Comparison of ENCODE assay signal across 20 cellular contexts in the genomic region with DNA sequence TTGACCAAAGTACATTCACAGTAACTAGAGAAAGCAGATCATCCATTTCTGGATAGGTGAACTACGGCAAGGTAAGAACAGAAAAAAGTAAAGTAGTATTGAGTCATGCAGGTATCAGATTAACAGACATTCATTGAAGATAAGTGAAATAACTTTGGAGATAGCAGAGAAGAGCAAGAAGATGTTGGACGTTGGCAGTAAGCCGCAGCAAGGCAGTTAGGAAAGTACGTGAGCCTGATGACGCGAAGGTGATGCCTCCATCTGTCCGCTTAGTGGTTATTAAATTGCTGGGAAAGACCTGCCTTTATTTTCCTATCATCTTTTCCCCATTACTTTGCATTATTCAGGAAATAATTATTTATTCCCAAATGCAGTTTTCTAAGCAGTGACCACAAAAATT. TPM values are rescaled to one million over a fixed set of nuclear protein-coding genes. Genes with fewer than 3 reads are reported as not detected.
DNase-seq lines count a peak whose midpoint lies in the region; ATAC-seq, FAIRE-seq and TF ChIP-seq lines count a peak whose summit lies in the region.
"Had no signal": no experiment of that assay in that cellular context is flagged by ENCODE, and none has a peak within 500 bp of the region (broad histone marks: within the 10 kb centered on the region; RNA-seq: fewer than 3 reads in every experiment).

No MANE protein-coding gene starts in this region.

- no peaks in the 10 kb centered on the region for H3K27me3 Mint-ChIP-seq in activated CD4-positive, alpha-beta T cell treated with anti-CD3 and anti-CD28 coated beads, Interleukin-2, amount 10 ng/mL, durations not matched to agents 24 days and 14 days
- no peaks in the 10 kb centered on the region for H3K27me3 Mint-ChIP-seq in activated CD4-positive, alpha-beta T cell treated with anti-CD3 and anti-CD28 coated beads for 36 hours
- H3K27me3 Mint-ChIP-seq: B cell; CD4-positive, alpha-beta T cell had no signal

- H3K36me3 Mint-ChIP-seq in activated CD4-positive, alpha-beta T cell treated with anti-CD3 and anti-CD28 coated beads, Interleukin-2, amount 10 ng/mL, durations not matched to agents 24 days and 14 days (ENCODE audit: low read depth): no peaks in the 10 kb centered on the region
- H3K36me3 Mint-ChIP-seq in activated CD4-positive, alpha-beta T cell treated with anti-CD3 and anti-CD28 coated beads for 36 hours (ENCODE audit: low read depth): peaks cover 4% of the 10 kb centered on the region

- WGBS in A549 (ENCODE audit: missing lambda C conversion rate): 96% methylated on average over 7 of the region's 7 CpGs

- H3K36me3 ChIP-seq in osteoblast (ENCODE audit: insufficient read depth, low read length): no peaks in the 10 kb centered on the region

- H3K4me3 ChIP-seq in A549: no peak overlapping the region
- H3K4me3 ChIP-seq in osteoblast (ENCODE audit: insufficient read depth, low read length): no peak overlapping the region
- H3K4me3 ChIP-seq: BLaER1 treated with 17β-estradiol and CSF1 and Interleukin-3, amounts not matched to agents 10 nM and 100 nM; GM12878 had no signal

- peak; percentile 23 for FAIRE-seq in A549 (lab: Jason Lieb, UNC)
- peak; percentile 84 for FAIRE-seq in D721Med (lab: Jason Lieb, UNC)
- FAIRE-seq: A204.1, GM12878 had no signal

- H3K9me3 ChIP-seq in A549: no peaks in the 10 kb centered on the region
- H3K9me3 ChIP-seq in osteoblast (ENCODE audit: low read depth, low read length): no peaks in the 10 kb centered on the region
- H3K9me3 ChIP-seq: BLaER1 treated with 17β-estradiol and CSF1 and Interleukin-3, amounts not matched to agents 10 nM and 100 nM had no signal

- no peaks in the 10 kb centered on the region for H3K79me2 ChIP-seq in osteoblast (ENCODE audit: insufficient read depth, low read length)

- no peak overlapping the region for H3K4me3 Mint-ChIP-seq in activated CD4-positive, alpha-beta T cell treated with anti-CD3 and anti-CD28 coated beads, Interleukin-2, amount 10 ng/mL, durations not matched to agents 24 days and 14 days
- no peak overlapping the region for H3K4me3 Mint-ChIP-seq in activated CD4-positive, alpha-beta T cell treated with anti-CD3 and anti-CD28 coated beads for 36 hours
- H3K4me3 Mint-ChIP-seq: B cell; CD4-positive, alpha-beta T cell; CD8-positive, alpha-beta T cell had no signal

- no peak overlapping the region for H3K27ac Mint-ChIP-seq in activated CD4-positive, alpha-beta T cell treated with anti-CD3 and anti-CD28 coated beads, Interleukin-2, amount 10 ng/mL, durations not matched to agents 24 days and 14 days
- H3K27ac Mint-ChIP-seq in activated CD4-positive, alpha-beta T cell treated with anti-CD3 and anti-CD28 coated beads for 36 hours: no peak overlapping the region
- H3K27ac Mint-ChIP-seq: CD4-positive, alpha-beta T cell; CD8-positive, alpha-beta T cell had no signal

- H3K4me2 ChIP-seq in A549: no peak overlapping the region
- H3K4me2 ChIP-seq in osteoblast (ENCODE audit: insufficient read depth, low read length): no peak overlapping the region

- no peaks in the 10 kb centered on the region for H3K9me3 Mint-ChIP-seq in activated CD4-positive, alpha-beta T cell treated with anti-CD3 and anti-CD28 coated beads, Interleukin-2, amount 10 ng/mL, durations not matched to agents 24 days and 14 days
- no peaks in the 10 kb centered on the region for H3K9me3 Mint-ChIP-seq in activated CD4-positive, alpha-beta T cell treated with anti-CD3 and anti-CD28 coated beads for 36 hours (ENCODE audit: low read depth)
- H3K9me3 Mint-ChIP-seq: CD4-positive, alpha-beta T cell; CD8-positive, alpha-beta T cell had no signal

- TF ChIP-seq EP300 in A549 (IDR thresholded peaks at IDR 0.05): no peak

- DNase-seq in activated CD4-positive, alpha-beta T cell treated with anti-CD3 and anti-CD28 coated beads, Interleukin-2, amount 10 ng/mL, durations not matched to agents 24 days and 14 days: peak; percentile 17
- no peak for DNase-seq in activated CD4-positive, alpha-beta T cell treated with anti-CD3 and anti-CD28 coated beads for 36 hours
- DNase-seq in A549 (ENCODE audit: low read depth in 1 of 2, low spot score in 1 of 2) (no peak), D721Med (ENCODE audit: insufficient read length, low spot score) (no peak), osteoblast (ENCODE audit: insufficient read length, low spot score, missing footprints) (peak; percentile 8), cortex of kidney (lab: John Stamatoyannopoulos, UW) (no peak), A172 (ENCODE audit: low spot score) (no peak)
- no peak for DNase-seq in activated naive CD4-positive, alpha-beta T cell (lab: John Stamatoyannopoulos, UW)
- DNase-seq: AML-193; CD4-positive, alpha-beta T cell; CD8-positive, alpha-beta T cell; DND-41; EL; GDM1 had no signal

- POLR2A ChIA-PET in activated CD4-positive, alpha-beta T cell treated with anti-CD3 and anti-CD28 coated beads for 36 hours (lab: Charles Lee): no interaction called here
- POLR2A ChIA-PET in A549 (lab: Yijun Ruan, JAX): no interaction called here

- TF ChIP-seq RAD21 in A549 (conservative IDR thresholded peaks at IDR 0.05 in 1 of 2, IDR thresholded peaks at IDR 0.05 in 1 of 2): no peak

- TF ChIP-seq POLR2A in A549 (IDR thresholded peaks at IDR 0.05; ENCODE audit: low read length): no peak

- no peaks in the 10 kb centered on the region for H3K4me1 Mint-ChIP-seq in activated CD4-positive, alpha-beta T cell treated with anti-CD3 and anti-CD28 coated beads, Interleukin-2, amount 10 ng/mL, durations not matched to agents 24 days and 14 days
- peaks cover 1% of the 10 kb centered on the region for H3K4me1 Mint-ChIP-seq in activated CD4-positive, alpha-beta T cell treated with anti-CD3 and anti-CD28 coated beads for 36 hours

- H3K27ac ChIP-seq in A549 (no peak overlapping the region), osteoblast (ENCODE audit: low read depth, low read length) (no peak overlapping the region)
- H3K27ac ChIP-seq: 22Rv1; BLaER1 treated with 17β-estradiol and CSF1 and Interleukin-3, amounts not matched to agents 10 nM and 100 nM; C4-2B had no signal

- CTCF ChIA-PET in activated CD4-positive, alpha-beta T cell treated with anti-CD3 and anti-CD28 coated beads for 36 hours (lab: Charles Lee): interaction anchor here (0.6 to 1.6 kb wide), 2 partner anchors 25 to 1214 kb away, joined by 3 to 6 read pairs; no protein-coding TSS in a partner anchor
- CTCF ChIA-PET in A549 (lab: Yijun Ruan, JAX): interaction anchor here (1.0 to 8.0 kb wide), 3 partner anchors 256 to 279 kb away, joined by 3 to 147 read pairs (median 3); no protein-coding TSS in a partner anchor

- H2AFZ ChIP-seq in osteoblast (ENCODE audit: low read length): no peak overlapping the region

- no peaks in the 10 kb centered on the region for H4K20me1 ChIP-seq in osteoblast (ENCODE audit: insufficient read depth, low read length)
- H4K20me1 ChIP-seq: BLaER1 treated with 17β-estradiol and CSF1 and Interleukin-3, amounts not matched to agents 10 nM and 100 nM had no signal

- ATAC-seq in activated CD4-positive, alpha-beta T cell treated with anti-CD3 and anti-CD28 coated beads for 36 hours: no peak
- no peak for ATAC-seq in A549
- ATAC-seq: CD8-positive, alpha-beta T cell had no signal

- intact Hi-C loops in activated CD4-positive, alpha-beta T cell treated with anti-CD3 and anti-CD28 coated beads, Interleukin-2, amount 10 ng/mL, durations not matched to agents 24 days and 14 days (cut with micrococcal nuclease): loop anchor here (10.0 kb wide), 1 partner anchor 147 kb away; a partner anchor contains a TSS
- intact Hi-C loops in activated CD4-positive, alpha-beta T cell treated with anti-CD3 and anti-CD28 coated beads for 36 hours (cut with DNase I, micrococcal nuclease): no loop called here

- no peak for TF ChIP-seq CTCF in A549 (IDR thresholded peaks at IDR 0.05)
- no peak for TF ChIP-seq CTCF in D721Med (IDR thresholded peaks at IDR 0.05; ENCODE audit: insufficient read depth, missing control alignments)
- no peak for TF ChIP-seq CTCF in osteoblast (IDR thresholded peaks at IDR 0.05; ENCODE audit: extremely low read depth, low read depth, low read length)

- no peaks in the 10 kb centered on the region for H3K27me3 ChIP-seq in osteoblast (ENCODE audit: insufficient read depth, low read length)
- H3K27me3 ChIP-seq: BLaER1 treated with 17β-estradiol and CSF1 and Interleukin-3, amounts not matched to agents 10 nM and 100 nM had no signal

- H3K4me1 ChIP-seq in A549 (no peaks in the 10 kb centered on the region), osteoblast (ENCODE audit: insufficient read depth, low read length) (no peaks in the 10 kb centered on the region)

TF ChIP-seq in A549, 52 proteins besides CTCF, POLR2A, EP300 and RAD21 (continues in another document):
- TF ChIP-seq TP53 (CRISPR knock-in tag; IDR thresholded peaks at IDR 0.05): no peak
- TF ChIP-seq FOSL2 (IDR thresholded peaks at IDR 0.05): no peak
- TF ChIP-seq FOSL2 (CRISPR knock-in tag; IDR thresholded peaks at IDR 0.05): no peak
- TF ChIP-seq TFCP2L1 (CRISPR knock-in tag; IDR thresholded peaks at IDR 0.05): no peak
- TF ChIP-seq POLR2AphosphoS2 (conservative IDR thresholded peaks at IDR 0.05; ENCODE audit: low read length): no peak
- TF ChIP-seq EHMT2 (IDR thresholded peaks at IDR 0.05; ENCODE audit: low read depth): no peak
- TF ChIP-seq MAFK (IDR thresholded peaks at IDR 0.05; ENCODE audit: partially characterized antibody): no peak

RNA-seq across cellular contexts. Expression of a gene that starts 24.9 kb away (rescaled TPM):
- total RNA-seq in activated CD4-positive, alpha-beta T cell treated with anti-CD3 and anti-CD28 coated beads, Interleukin-2, amount 10 ng/mL, durations not matched to agents 24 days and 14 days: 0.16 and 0.26 TPM in 2 replicates
- total RNA-seq in activated CD4-positive, alpha-beta T cell treated with anti-CD3 and anti-CD28 coated beads for 36 hours: under 1 TPM in 1 of 2 experiments, not detected in 1; 0.09 TPM
- polyA plus RNA-seq in A549 (2011; rRNA removed) (0.25 and 0.30 TPM in 2 replicates), A549 (2017; fragmentation: RNase III; extraction: RNeasy Plus Mini Kit Qiagen cat#74134 plus additional on column Dnase treatment) (0.53 to 0.84 TPM (median 0.64 TPM) in 3 replicates)
- polyA plus RNA-seq in A549 (2012; cell fraction: cytosol; rRNA removed): 0.35 and 0.44 TPM in 2 replicates
- 1.1 and 1.5 TPM in 2 replicates for polyA plus RNA-seq in A549 (2012; cell fraction: nucleus; rRNA removed)
- polyA minus RNA-seq in A549 (2011; rRNA and poly(A)+ RNA removed): 0.45 and 0.58 TPM in 2 replicates
- total RNA-seq in osteoblast: 11.8 and 12.7 TPM in 2 replicates
- 3.8 and 9.4 TPM in 2 replicates for total RNA-seq in A172 (2014; rRNA removed; shearing (Covaris generic))

Comparison
In these comparisons a context has a peak if more than half of its experiments do, and no peak if none do; other contexts are left out.
1. DNase-seq: peak in activated CD4-positive, alpha-beta T cell treated with anti-CD3 and anti-CD28 coated beads, Interleukin-2, amount 10 ng/mL, durations not matched to agents 24 days and 14 days (single experiment) and osteoblast (single experiment); none in activated CD4-positive, alpha-beta T cell treated with anti-CD3 and anti-CD28 coated beads for 36 hours (single experiment), A549 (0 of 2), D721Med (single experiment), activated naive CD4-positive, alpha-beta T cell (0 of 4), cortex of kidney (single experiment) and A172 (single experiment).